12 cellular contexts compared by ENCODE assay signal in the genomic region with DNA sequence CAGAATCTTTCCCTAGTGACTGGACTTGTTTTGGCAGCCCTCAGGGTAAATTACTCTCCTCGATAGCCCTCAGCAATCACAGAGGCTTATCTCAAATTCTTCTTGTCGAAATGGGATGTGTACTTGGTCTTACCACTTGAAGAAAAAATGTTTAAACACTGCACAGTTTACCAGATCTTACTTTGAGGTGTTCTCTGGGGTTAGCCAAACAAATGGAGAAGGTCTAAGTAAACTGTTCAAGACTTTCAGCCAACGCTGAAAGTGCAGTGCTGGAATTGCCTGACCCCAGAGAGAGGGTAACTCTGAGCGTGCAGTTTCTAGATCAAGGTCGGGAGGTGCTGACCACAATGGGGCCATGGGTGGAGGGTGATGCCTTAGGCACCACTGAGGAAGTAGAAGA. TPM values are rescaled to one million over a fixed set of nuclear protein-coding genes. Genes with fewer than 3 reads are reported as not detected.
DNase-seq lines count a peak whose midpoint lies in the region; ATAC-seq and TF ChIP-seq lines count a peak whose summit lies in the region.
"Had no signal": no experiment of that assay in that cellular context is flagged by ENCODE, and none has a peak within 500 bp of the region (broad histone marks: within the 10 kb centered on the region; RNA-seq: fewer than 3 reads in every experiment).

No MANE protein-coding gene starts in this region.

- H3K9me3 ChIP-seq in Loucy (ENCODE audit: insufficient read depth, low read depth, low read length): no peaks in the 10 kb centered on the region

- no peaks in the 10 kb centered on the region for H4K20me1 ChIP-seq in Loucy (ENCODE audit: insufficient read depth, low read length, poor library complexity, severe bottlenecking)

- peaks cover 30% of the 10 kb centered on the region for H3K4me1 Mint-ChIP-seq in activated naive CD8-positive, alpha-beta T cell treated with anti-CD3 and anti-CD28 coated beads, Interleukin-2, amount 10 ng/mL, durations not matched to agents 7 days and 5 days
- peaks cover 53% of the 10 kb centered on the region for H3K4me1 Mint-ChIP-seq in nephron progenitor cell

- POLR2A ChIA-PET in activated naive CD8-positive, alpha-beta T cell treated with anti-CD3 and anti-CD28 coated beads, Interleukin-2, amount 10 ng/mL, durations not matched to agents 7 days and 5 days (lab: Charles Lee): no interaction called here

- DNase-seq in ELF-1 (ENCODE audit: low read depth, low spot score) (peak; percentile 32), nephron progenitor cell (no peak), G401 (ENCODE audit: low spot score) (no peak), ureter (ENCODE audit: low spot score) (no peak), GDM1 (lab: John Stamatoyannopoulos, UW) (no peak)
- no peak for DNase-seq in activated naive CD8-positive, alpha-beta T cell treated with anti-CD3 and anti-CD28 coated beads, Interleukin-2, amount 10 ng/mL, durations not matched to agents 7 days and 5 days
- DNase-seq: NCI-H187 treated with DMSO at 0.1 percent for 48 hours; stimulated activated CD4-positive, alpha-beta T cell treated with anti-CD3 and anti-CD28 coated beads, Interleukin-1b, Interleukin-23, amount 100 ng/mL, for 48 hours had no signal

- TF ChIP-seq CTCF in Loucy (conservative IDR thresholded peaks at IDR 0.05; ENCODE audit: low read length) (no peak), nephron progenitor cell (IDR thresholded peaks at IDR 0.05) (no peak)

- ATAC-seq in activated naive CD8-positive, alpha-beta T cell treated with anti-CD3 and anti-CD28 coated beads, Interleukin-2, amount 10 ng/mL, durations not matched to agents 7 days and 5 days (ENCODE audit: low read depth): peak; percentile 69
- no peak for ATAC-seq in GM21529 (IDR thresholded peaks at IDR 0.05; ENCODE audit: unreplicated experiment)

- peak overlapping the region; percentile 10 for H3K4me3 ChIP-seq in Loucy (ENCODE audit: low read length, poor library complexity, severe bottlenecking)

- peak overlapping the region; percentile 59 for H3K4me3 Mint-ChIP-seq in activated naive CD8-positive, alpha-beta T cell treated with anti-CD3 and anti-CD28 coated beads, Interleukin-2, amount 10 ng/mL, durations not matched to agents 7 days and 5 days
- no peak overlapping the region for H3K4me3 Mint-ChIP-seq in nephron progenitor cell
- H3K4me3 Mint-ChIP-seq: CD14-positive monocyte, IgD-negative memory B cell had no signal

- H2AFZ ChIP-seq in Loucy (ENCODE audit: low read length): peak overlapping the region; percentile 43; the same call in 1 of the 2 replicates

- H3K27me3 ChIP-seq in Loucy (ENCODE audit: insufficient read depth, low read length, poor library complexity, severe bottlenecking): no peaks in the 10 kb centered on the region

- no peaks in the 10 kb centered on the region for H3F3A ChIP-seq in Loucy (ENCODE audit: low read depth)

- H3K9ac ChIP-seq in Loucy (ENCODE audit: low read depth, low read length, poor library complexity, severe bottlenecking): no peak overlapping the region

- H3K27me3 Mint-ChIP-seq in activated naive CD8-positive, alpha-beta T cell treated with anti-CD3 and anti-CD28 coated beads, Interleukin-2, amount 10 ng/mL, durations not matched to agents 7 days and 5 days: peaks cover 13% of the 10 kb centered on the region
- peaks cover 3% of the 10 kb centered on the region for H3K27me3 Mint-ChIP-seq in nephron progenitor cell (ENCODE audit: low read depth, poor library complexity)

- H3K79me2 ChIP-seq in Loucy (ENCODE audit: insufficient read depth, low read length): no peaks in the 10 kb centered on the region

- peak overlapping the region; percentile 59 for H3K4me2 ChIP-seq in Loucy (ENCODE audit: low read depth, low read length, poor library complexity, severe bottlenecking)

- peak overlapping the region; percentile 63 for H3K27ac Mint-ChIP-seq in activated naive CD8-positive, alpha-beta T cell treated with anti-CD3 and anti-CD28 coated beads, Interleukin-2, amount 10 ng/mL, durations not matched to agents 7 days and 5 days
- H3K27ac Mint-ChIP-seq in nephron progenitor cell: peak overlapping the region; percentile 47

- no peaks in the 10 kb centered on the region for H3K36me3 ChIP-seq in Loucy (ENCODE audit: insufficient read depth, low read length)

- H3K36me3 Mint-ChIP-seq in activated naive CD8-positive, alpha-beta T cell treated with anti-CD3 and anti-CD28 coated beads, Interleukin-2, amount 10 ng/mL, durations not matched to agents 7 days and 5 days: peaks cover 8% of the 10 kb centered on the region
- H3K36me3 Mint-ChIP-seq in nephron progenitor cell (ENCODE audit: low read depth): no peaks in the 10 kb centered on the region
- H3K36me3 Mint-ChIP-seq: CD14-positive monocyte had no signal

- in situ Hi-C loops in G401 (cut with HindIII; ENCODE audit: low sequenced_read_pairs): no loop called here

- H3K9me3 Mint-ChIP-seq in activated naive CD8-positive, alpha-beta T cell treated with anti-CD3 and anti-CD28 coated beads, Interleukin-2, amount 10 ng/mL, durations not matched to agents 7 days and 5 days: no peaks in the 10 kb centered on the region
- H3K9me3 Mint-ChIP-seq in nephron progenitor cell: no peaks in the 10 kb centered on the region
- H3K9me3 Mint-ChIP-seq: CD14-positive monocyte, IgD-negative memory B cell had no signal

- H3K9me2 ChIP-seq in Loucy (replicated peaks; ENCODE audit: low read depth, low read length): no peaks in the 10 kb centered on the region

- peaks cover 34% of the 10 kb centered on the region for H3K4me1 ChIP-seq in Loucy (ENCODE audit: insufficient read depth, low read length, poor library complexity, severe bottlenecking)

RNA-seq across cellular contexts. Expression of a gene that starts 39.2 kb away (rescaled TPM):
- total RNA-seq in activated naive CD8-positive, alpha-beta T cell treated with anti-CD3 and anti-CD28 coated beads, Interleukin-2, amount 10 ng/mL, durations not matched to agents 7 days and 5 days: 10 to 100 TPM; 25.8 to 27.0 TPM
- total RNA-seq in G401 (2014; rRNA removed; shearing (Covaris generic)): 2.0 and 3.7 TPM in 2 replicates
- total RNA-seq in ureter: 53.1 TPM
